1 cellular context compared by ENCODE assay signal in the genomic region with DNA sequence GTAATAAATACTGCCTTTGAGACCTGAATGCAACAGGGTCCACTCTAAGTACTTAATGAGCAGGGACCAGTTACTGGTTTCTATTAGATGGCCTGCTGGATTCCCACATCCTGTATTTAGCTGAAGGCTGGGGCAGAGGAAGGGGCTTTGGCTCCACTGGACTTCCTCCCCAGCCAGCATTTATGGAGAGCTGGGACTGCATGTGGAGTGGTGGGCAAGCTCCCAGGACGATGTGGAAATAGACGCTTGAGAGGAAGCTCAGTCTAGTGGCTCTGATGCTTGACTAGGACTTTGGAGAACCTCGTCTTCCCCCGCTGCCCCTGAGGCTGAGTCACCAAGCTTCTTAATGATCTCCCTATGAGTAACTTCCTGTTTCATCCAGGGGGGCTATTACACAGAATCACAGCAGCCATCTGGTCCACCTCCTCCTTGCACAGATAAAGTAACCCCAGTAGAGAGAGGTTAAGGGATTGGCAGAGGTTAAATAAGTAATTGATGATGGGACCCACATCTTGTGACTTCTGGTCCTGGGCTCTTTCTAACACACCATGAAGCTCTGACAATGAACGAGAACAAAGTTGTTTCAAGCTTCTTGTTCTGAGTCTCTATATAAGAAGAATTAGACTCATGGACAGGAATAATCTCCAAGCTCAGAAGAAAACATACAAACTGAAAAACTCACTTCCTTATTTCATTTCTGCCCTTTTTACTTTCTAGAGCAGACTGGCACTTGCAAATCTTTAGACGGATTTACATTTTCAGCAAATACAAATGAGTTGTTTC.
A peak's percentile ranks its signal among the peaks of the same experiment; 100 is the strongest.
TF ChIP-seq lines count a peak whose summit lies in the region.

No MANE protein-coding gene starts in this region.

TF ChIP-seq in K562, 482 proteins besides CTCF, POLR2A, EP300 and RAD21 (continued from another document and continues in another):
- TF ChIP-seq, protein P1, sequence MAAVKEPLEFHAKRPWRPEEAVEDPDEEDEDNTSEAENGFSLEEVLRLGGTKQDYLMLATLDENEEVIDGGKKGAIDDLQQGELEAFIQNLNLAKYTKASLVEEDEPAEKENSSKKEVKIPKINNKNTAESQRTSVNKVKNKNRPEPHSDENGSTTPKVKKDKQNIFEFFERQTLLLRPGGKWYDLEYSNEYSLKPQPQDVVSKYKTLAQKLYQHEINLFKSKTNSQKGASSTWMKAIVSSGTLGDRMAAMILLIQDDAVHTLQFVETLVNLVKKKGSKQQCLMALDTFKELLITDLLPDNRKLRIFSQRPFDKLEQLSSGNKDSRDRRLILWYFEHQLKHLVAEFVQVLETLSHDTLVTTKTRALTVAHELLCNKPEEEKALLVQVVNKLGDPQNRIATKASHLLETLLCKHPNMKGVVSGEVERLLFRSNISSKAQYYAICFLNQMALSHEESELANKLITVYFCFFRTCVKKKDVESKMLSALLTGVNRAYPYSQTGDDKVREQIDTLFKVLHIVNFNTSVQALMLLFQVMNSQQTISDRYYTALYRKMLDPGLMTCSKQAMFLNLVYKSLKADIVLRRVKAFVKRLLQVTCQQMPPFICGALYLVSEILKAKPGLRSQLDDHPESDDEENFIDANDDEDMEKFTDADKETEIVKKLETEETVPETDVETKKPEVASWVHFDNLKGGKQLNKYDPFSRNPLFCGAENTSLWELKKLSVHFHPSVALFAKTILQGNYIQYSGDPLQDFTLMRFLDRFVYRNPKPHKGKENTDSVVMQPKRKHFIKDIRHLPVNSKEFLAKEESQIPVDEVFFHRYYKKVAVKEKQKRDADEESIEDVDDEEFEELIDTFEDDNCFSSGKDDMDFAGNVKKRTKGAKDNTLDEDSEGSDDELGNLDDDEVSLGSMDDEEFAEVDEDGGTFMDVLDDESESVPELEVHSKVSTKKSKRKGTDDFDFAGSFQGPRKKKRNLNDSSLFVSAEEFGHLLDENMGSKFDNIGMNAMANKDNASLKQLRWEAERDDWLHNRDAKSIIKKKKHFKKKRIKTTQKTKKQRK (IDR thresholded peaks at IDR 0.05; ENCODE audit: borderline replicate concordance, low read depth, low read length): no peak
- TF ChIP-seq, protein P2, sequence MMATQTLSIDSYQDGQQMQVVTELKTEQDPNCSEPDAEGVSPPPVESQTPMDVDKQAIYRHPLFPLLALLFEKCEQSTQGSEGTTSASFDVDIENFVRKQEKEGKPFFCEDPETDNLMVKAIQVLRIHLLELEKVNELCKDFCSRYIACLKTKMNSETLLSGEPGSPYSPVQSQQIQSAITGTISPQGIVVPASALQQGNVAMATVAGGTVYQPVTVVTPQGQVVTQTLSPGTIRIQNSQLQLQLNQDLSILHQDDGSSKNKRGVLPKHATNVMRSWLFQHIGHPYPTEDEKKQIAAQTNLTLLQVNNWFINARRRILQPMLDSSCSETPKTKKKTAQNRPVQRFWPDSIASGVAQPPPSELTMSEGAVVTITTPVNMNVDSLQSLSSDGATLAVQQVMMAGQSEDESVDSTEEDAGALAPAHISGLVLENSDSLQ (IDR thresholded peaks at IDR 0.05): no peak
- TF ChIP-seq BRD4 (IDR thresholded peaks at IDR 0.05) (no peak), RHOXF2B (CRISPR knock-in tag; conservative IDR thresholded peaks at IDR 0.05) (no peak), SMAD4 (CRISPR knock-in tag; conservative IDR thresholded peaks at IDR 0.05) (no peak), ARID2 (IDR thresholded peaks at IDR 0.05) (no peak), CBX8 (IDR thresholded peaks at IDR 0.05; ENCODE audit: borderline replicate concordance, extremely low read depth, low read depth, low read length, poor library complexity, severe bottlenecking) (no peak), ZNF134 (CRISPR knock-in tag; conservative IDR thresholded peaks at IDR 0.05) (no peak), ETV6 (IDR thresholded peaks at IDR 0.05; ENCODE audit: borderline replicate concordance in 1 of 2, low read depth in 2 of 2, low read length in 1 of 2) (no peak), ETV6 (CRISPR knock-in tag; IDR thresholded peaks at IDR 0.05; ENCODE audit: borderline replicate concordance) (no peak), PCBP1 (IDR thresholded peaks at IDR 0.05; ENCODE audit: low read depth, low read length, poor library complexity, severe bottlenecking) (no peak), TOE1 (IDR thresholded peaks at IDR 0.05; ENCODE audit: borderline replicate concordance) (no peak), TOE1 (CRISPR knock-in tag; IDR thresholded peaks at IDR 0.05; ENCODE audit: borderline replicate concordance, low read depth) (no peak), SRSF9 (IDR thresholded peaks at IDR 0.05; ENCODE audit: borderline replicate concordance, low read depth, low read length) (no peak), HCFC1 (IDR thresholded peaks at IDR 0.05; ENCODE audit: low read depth, low read length) (no peak), CBX1 (IDR thresholded peaks at IDR 0.05; ENCODE audit: low read depth) (no peak), ERF (CRISPR knock-in tag; IDR thresholded peaks at IDR 0.05) (no peak), U2AF2 (optimal IDR thresholded peaks at IDR 0.05; ENCODE audit: low read depth, low read length) (no peak), TAF1 (IDR thresholded peaks at IDR 0.05; ENCODE audit: control insufficient read depth, extremely low read depth, insufficient read depth, low read length, severe bottlenecking) (no peak), ZNF830 (CRISPR knock-in tag; IDR thresholded peaks at IDR 0.05) (no peak), ZNF589 (CRISPR knock-in tag; IDR thresholded peaks at IDR 0.05; ENCODE audit: low read depth) (no peak), IFI16 (CRISPR knock-in tag; IDR thresholded peaks at IDR 0.05) (no peak), NCOR1 (IDR thresholded peaks at IDR 0.05) (no peak), HMG20B (CRISPR knock-in tag; IDR thresholded peaks at IDR 0.05) (no peak), FOSL1 (tag; conservative IDR thresholded peaks at IDR 0.05) (peak; percentile 91), U2AF1 (optimal IDR thresholded peaks at IDR 0.05; ENCODE audit: low read depth, low read length) (no peak), TCF7L2 (IDR thresholded peaks at IDR 0.05; ENCODE audit: low read depth, low read length) (no peak), SREBF2 (CRISPR knock-in tag; IDR thresholded peaks at IDR 0.05) (no peak)
- TF ChIP-seq, protein P3, sequence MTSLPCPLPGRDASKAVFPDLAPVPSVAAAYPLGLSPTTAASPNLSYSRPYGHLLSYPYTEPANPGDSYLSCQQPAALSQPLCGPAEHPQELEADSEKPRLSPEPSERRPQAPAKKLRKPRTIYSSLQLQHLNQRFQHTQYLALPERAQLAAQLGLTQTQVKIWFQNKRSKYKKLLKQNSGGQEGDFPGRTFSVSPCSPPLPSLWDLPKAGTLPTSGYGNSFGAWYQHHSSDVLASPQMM (CRISPR knock-in tag; IDR thresholded peaks at IDR 0.05): no peak
- TF ChIP-seq, protein P4, sequence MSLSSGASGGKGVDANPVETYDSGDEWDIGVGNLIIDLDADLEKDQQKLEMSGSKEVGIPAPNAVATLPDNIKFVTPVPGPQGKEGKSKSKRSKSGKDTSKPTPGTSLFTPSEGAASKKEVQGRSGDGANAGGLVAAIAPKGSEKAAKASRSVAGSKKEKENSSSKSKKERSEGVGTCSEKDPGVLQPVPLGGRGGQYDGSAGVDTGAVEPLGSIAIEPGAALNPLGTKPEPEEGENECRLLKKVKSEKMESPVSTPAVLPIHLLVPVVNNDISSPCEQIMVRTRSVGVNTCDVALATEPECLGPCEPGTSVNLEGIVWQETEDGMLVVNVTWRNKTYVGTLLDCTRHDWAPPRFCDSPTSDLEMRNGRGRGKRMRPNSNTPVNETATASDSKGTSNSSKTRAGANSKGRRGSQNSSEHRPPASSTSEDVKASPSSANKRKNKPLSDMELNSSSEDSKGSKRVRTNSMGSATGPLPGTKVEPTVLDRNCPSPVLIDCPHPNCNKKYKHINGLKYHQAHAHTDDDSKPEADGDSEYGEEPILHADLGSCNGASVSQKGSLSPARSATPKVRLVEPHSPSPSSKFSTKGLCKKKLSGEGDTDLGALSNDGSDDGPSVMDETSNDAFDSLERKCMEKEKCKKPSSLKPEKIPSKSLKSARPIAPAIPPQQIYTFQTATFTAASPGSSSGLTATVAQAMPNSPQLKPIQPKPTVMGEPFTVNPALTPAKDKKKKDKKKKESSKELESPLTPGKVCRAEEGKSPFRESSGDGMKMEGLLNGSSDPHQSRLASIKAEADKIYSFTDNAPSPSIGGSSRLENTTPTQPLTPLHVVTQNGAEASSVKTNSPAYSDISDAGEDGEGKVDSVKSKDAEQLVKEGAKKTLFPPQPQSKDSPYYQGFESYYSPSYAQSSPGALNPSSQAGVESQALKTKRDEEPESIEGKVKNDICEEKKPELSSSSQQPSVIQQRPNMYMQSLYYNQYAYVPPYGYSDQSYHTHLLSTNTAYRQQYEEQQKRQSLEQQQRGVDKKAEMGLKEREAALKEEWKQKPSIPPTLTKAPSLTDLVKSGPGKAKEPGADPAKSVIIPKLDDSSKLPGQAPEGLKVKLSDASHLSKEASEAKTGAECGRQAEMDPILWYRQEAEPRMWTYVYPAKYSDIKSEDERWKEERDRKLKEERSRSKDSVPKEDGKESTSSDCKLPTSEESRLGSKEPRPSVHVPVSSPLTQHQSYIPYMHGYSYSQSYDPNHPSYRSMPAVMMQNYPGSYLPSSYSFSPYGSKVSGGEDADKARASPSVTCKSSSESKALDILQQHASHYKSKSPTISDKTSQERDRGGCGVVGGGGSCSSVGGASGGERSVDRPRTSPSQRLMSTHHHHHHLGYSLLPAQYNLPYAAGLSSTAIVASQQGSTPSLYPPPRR (CRISPR knock-in tag; IDR thresholded peaks at IDR 0.05; ENCODE audit: borderline replicate concordance): no peak
- TF ChIP-seq, protein P5, sequence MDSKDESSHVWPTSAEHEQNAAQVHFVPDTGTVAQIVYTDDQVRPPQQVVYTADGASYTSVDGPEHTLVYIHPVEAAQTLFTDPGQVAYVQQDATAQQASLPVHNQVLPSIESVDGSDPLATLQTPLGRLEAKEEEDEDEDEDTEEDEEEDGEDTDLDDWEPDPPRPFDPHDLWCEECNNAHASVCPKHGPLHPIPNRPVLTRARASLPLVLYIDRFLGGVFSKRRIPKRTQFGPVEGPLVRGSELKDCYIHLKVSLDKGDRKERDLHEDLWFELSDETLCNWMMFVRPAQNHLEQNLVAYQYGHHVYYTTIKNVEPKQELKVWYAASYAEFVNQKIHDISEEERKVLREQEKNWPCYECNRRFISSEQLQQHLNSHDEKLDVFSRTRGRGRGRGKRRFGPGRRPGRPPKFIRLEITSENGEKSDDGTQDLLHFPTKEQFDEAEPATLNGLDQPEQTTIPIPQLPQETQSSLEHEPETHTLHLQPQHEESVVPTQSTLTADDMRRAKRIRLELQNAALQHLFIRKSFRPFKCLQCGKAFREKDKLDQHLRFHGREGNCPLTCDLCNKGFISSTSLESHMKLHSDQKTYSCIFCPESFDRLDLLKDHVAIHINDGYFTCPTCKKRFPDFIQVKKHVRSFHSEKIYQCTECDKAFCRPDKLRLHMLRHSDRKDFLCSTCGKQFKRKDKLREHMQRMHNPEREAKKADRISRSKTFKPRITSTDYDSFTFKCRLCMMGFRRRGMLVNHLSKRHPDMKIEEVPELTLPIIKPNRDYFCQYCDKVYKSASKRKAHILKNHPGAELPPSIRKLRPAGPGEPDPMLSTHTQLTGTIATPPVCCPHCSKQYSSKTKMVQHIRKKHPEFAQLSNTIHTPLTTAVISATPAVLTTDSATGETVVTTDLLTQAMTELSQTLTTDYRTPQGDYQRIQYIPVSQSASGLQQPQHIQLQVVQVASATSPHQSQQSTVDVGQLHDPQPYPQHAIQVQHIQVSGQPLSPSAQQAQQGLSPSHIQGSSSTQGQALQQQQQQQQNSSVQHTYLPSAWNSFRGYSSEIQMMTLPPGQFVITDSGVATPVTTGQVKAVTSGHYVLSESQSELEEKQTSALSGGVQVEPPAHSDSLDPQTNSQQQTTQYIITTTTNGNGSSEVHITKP (IDR thresholded peaks at IDR 0.05; ENCODE audit: partially characterized antibody): no peak
- TF ChIP-seq, protein P6, sequence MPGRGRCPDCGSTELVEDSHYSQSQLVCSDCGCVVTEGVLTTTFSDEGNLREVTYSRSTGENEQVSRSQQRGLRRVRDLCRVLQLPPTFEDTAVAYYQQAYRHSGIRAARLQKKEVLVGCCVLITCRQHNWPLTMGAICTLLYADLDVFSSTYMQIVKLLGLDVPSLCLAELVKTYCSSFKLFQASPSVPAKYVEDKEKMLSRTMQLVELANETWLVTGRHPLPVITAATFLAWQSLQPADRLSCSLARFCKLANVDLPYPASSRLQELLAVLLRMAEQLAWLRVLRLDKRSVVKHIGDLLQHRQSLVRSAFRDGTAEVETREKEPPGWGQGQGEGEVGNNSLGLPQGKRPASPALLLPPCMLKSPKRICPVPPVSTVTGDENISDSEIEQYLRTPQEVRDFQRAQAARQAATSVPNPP (IDR thresholded peaks at IDR 0.05; ENCODE audit: borderline replicate concordance, insufficient read depth, insufficient read length): no peak
- TF ChIP-seq, protein P7, sequence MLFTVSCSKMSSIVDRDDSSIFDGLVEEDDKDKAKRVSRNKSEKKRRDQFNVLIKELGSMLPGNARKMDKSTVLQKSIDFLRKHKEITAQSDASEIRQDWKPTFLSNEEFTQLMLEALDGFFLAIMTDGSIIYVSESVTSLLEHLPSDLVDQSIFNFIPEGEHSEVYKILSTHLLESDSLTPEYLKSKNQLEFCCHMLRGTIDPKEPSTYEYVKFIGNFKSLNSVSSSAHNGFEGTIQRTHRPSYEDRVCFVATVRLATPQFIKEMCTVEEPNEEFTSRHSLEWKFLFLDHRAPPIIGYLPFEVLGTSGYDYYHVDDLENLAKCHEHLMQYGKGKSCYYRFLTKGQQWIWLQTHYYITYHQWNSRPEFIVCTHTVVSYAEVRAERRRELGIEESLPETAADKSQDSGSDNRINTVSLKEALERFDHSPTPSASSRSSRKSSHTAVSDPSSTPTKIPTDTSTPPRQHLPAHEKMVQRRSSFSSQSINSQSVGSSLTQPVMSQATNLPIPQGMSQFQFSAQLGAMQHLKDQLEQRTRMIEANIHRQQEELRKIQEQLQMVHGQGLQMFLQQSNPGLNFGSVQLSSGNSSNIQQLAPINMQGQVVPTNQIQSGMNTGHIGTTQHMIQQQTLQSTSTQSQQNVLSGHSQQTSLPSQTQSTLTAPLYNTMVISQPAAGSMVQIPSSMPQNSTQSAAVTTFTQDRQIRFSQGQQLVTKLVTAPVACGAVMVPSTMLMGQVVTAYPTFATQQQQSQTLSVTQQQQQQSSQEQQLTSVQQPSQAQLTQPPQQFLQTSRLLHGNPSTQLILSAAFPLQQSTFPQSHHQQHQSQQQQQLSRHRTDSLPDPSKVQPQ (CRISPR knock-in tag; IDR thresholded peaks at IDR 0.05; ENCODE audit: borderline replicate concordance): no peak
- TF ChIP-seq, protein P8, sequence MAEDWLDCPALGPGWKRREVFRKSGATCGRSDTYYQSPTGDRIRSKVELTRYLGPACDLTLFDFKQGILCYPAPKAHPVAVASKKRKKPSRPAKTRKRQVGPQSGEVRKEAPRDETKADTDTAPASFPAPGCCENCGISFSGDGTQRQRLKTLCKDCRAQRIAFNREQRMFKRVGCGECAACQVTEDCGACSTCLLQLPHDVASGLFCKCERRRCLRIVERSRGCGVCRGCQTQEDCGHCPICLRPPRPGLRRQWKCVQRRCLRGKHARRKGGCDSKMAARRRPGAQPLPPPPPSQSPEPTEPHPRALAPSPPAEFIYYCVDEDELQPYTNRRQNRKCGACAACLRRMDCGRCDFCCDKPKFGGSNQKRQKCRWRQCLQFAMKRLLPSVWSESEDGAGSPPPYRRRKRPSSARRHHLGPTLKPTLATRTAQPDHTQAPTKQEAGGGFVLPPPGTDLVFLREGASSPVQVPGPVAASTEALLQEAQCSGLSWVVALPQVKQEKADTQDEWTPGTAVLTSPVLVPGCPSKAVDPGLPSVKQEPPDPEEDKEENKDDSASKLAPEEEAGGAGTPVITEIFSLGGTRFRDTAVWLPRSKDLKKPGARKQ (CRISPR knock-in tag; IDR thresholded peaks at IDR 0.05): no peak
